32 cellular contexts compared by ENCODE assay signal in the genomic region with DNA sequence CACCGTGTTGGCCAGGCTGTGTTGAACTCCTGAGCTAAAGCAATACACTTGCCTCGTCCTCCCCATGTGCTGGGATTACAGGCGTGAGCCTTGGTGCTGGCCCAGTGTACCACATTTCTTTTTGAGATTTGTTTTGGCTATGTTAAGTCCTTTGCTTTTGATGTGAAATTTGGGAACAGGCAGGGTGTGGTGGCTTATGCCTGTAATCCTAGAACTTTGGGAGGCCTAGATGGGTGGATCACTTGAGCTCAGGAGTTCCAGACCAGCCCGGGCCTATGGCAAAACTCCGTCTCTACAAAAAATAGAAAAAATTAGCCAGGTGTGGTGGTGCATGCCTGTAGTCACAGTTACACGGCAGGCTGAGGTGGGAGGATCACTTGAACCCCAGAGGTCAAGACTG.
"Had no signal": no experiment of that assay in that cellular context is flagged by ENCODE, and none has a peak within 500 bp of the region (broad histone marks: within the 10 kb centered on the region; RNA-seq: fewer than 3 reads in every experiment).

No MANE protein-coding gene starts in this region.

- H3K27ac ChIP-seq: adrenal gland, body of pancreas, brain microvascular endothelial cell, breast epithelium, VCaP had no signal

- H3K4me1 ChIP-seq: adrenal gland, body of pancreas, breast epithelium had no signal

- ATAC-seq: activated CD8-positive, alpha-beta T cell treated with anti-CD3 and anti-CD28 coated beads for 36 hours; activated naive CD4-positive, alpha-beta T cell treated with anti-CD3 and anti-CD28 coated beads, Interleukin-2, amount 50 U/mL, for 72 hours; activated T-cell treated with anti-CD3 and anti-CD28 coated beads, Interleukin-2, amount 50 U/mL, for 4 hours; activated T-cell treated with anti-CD3 and anti-CD28 coated beads, Interleukin-2, amount 50 U/mL, for 72 hours; activated T-helper 17 cell treated with anti-CD3 and anti-CD28 coated beads, Interleukin-2, amount 50 U/mL, for 72 hours; body of pancreas had no signal

- H3K4me3 ChIP-seq: adrenal gland, body of pancreas, breast epithelium had no signal

- DNase-seq: activated B cell treated with CpG ODN at 0.5 μM for 24 hours; activated CD4-positive, alpha-beta memory T cell treated with anti-CD3 and anti-CD28 coated beads for 36 hours; activated CD4-positive, alpha-beta T cell treated with anti-CD3 and anti-CD28 coated beads for 4 hours; activated CD4-positive, alpha-beta T cell treated with anti-CD3 and anti-CD28 coated beads, Interleukin-2, amount 10 ng/mL, durations not matched to agents 24 days and 14 days; activated CD4-positive, alpha-beta T cell treated with anti-CD3 and anti-CD28 coated beads, Interleukin-2, amount 50 U/mL, for 1 hour; activated CD4-positive, alpha-beta T cell treated with anti-CD3 and anti-CD28 coated beads, Interleukin-2, amount 50 U/mL, for 4 hours; activated CD4-positive, CD25-positive, alpha-beta regulatory T cell treated with anti-CD3 and anti-CD28 coated beads, Interleukin-2, amount 50 U/mL, for 72 hours; activated CD8-positive, alpha-beta memory T cell treated with anti-CD3 and anti-CD28 coated beads, Interleukin-2, amount 50 U/mL, for 4 hours; activated CD8-positive, alpha-beta T cell treated with anti-CD3 and anti-CD28 coated beads for 36 hours; activated effector memory CD4-positive, alpha-beta T cell treated with anti-CD3 and anti-CD28 coated beads, Interleukin-2, amount 50 U/mL, for 16 hours; activated gamma-delta T cell treated with Interleukin-2 at 50 U/mL for 16 hours; activated naive CD4-positive, alpha-beta T cell; activated naive CD4-positive, alpha-beta T cell treated with anti-CD3 and anti-CD28 coated beads for 36 hours; activated naive CD4-positive, alpha-beta T cell treated with anti-CD3 and anti-CD28 coated beads, Interleukin-2, amount 50 U/mL, for 16 hours; activated naive CD8-positive, alpha-beta T cell treated with anti-CD3 and anti-CD28 coated beads for 36 hours; activated T-cell treated with anti-CD3 and anti-CD28 coated beads for 4 hours; activated T-cell treated with anti-CD3 and anti-CD28 coated beads, Interleukin-2, amount 50 U/mL, for 1 hour; activated T-cell treated with anti-CD3 and anti-CD28 coated beads, Interleukin-2, amount 50 U/mL, for 4 hours; activated T-cell treated with anti-CD3 and anti-CD28 coated beads, Interleukin-2, amount 50 U/mL, for 72 hours; adrenal gland; amniotic stem cell; body of pancreas; brain microvascular endothelial cell; central memory CD4-positive, alpha-beta T cell; SW 1271; T-helper 1 cell; T-helper 2 cell; T-helper 9 cell had no signal

- H3K27me3 ChIP-seq: adrenal gland, body of pancreas, brain microvascular endothelial cell, breast epithelium had no signal

- H3K36me3 ChIP-seq: adrenal gland had no signal

- H3K9me3 ChIP-seq: adrenal gland, body of pancreas, breast epithelium had no signal
